18 cellular contexts compared by ENCODE assay signal in genomic region chr2:223262946-223263345, GRCh38.
DNase-seq lines count a peak whose midpoint lies in the region; ATAC-seq, FAIRE-seq and TF ChIP-seq lines count a peak whose summit lies in the region.
"Had no signal": no experiment of that assay in that cellular context is flagged by ENCODE, and none has a peak within 500 bp of the region (broad histone marks: within the 10 kb centered on the region; RNA-seq: fewer than 3 reads in every experiment).

No MANE protein-coding gene starts in this region.

- TF ChIP-seq POLR2A in H54 (IDR thresholded peaks at IDR 0.05; ENCODE audit: low read depth, low read length) = no peak
- no peak for TF ChIP-seq POLR2A in gastroesophageal sphincter (IDR thresholded peaks at IDR 0.05)

- DNase-seq in A172 (ENCODE audit: low spot score) (peak; percentile 83), H54 (ENCODE audit: insufficient read length, low spot score) (peak; percentile 9), RWPE1 (ENCODE audit: low spot score) (peak; percentile 80), hepatocyte (ENCODE audit: low spot score) (peak; percentile 57), MG63 (no peak), mucosa of gallbladder (ENCODE audit: low spot score) (no peak), GM19238 (ENCODE audit: insufficient read length, low spot score) (no peak)
- DNase-seq: ACHN; activated CD4-positive, alpha-beta T cell treated with anti-CD3 and anti-CD28 coated beads for 1 hour; activated T-cell treated with anti-CD3 and anti-CD28 coated beads, Interleukin-2, amount 50 U/mL, for 24 hours; DMS53; hypothalamus; NCI-H1092; NCI-H526 had no signal

- no peak overlapping the region for H3K4me2 ChIP-seq in hepatocyte

- H3K4me1 ChIP-seq in hepatocyte (ENCODE audit: insufficient read depth) (no peaks in the 10 kb centered on the region), gastroesophageal sphincter (no peaks in the 10 kb centered on the region)
- H3K4me1 ChIP-seq: ascending aorta, suprapubic skin had no signal

- ATAC-seq in gastroesophageal sphincter = no peak

- H3K36me3 ChIP-seq in hepatocyte (replicated peaks; ENCODE audit: insufficient read depth, low read depth) = no peaks in the 10 kb centered on the region
- no peaks in the 10 kb centered on the region for H3K36me3 ChIP-seq in MG63
- H3K36me3 ChIP-seq in gastroesophageal sphincter = no peaks in the 10 kb centered on the region
- H3K36me3 ChIP-seq: ascending aorta, suprapubic skin had no signal

- H3K9me2 ChIP-seq in hepatocyte (replicated peaks; ENCODE audit: insufficient read depth) = no peaks in the 10 kb centered on the region

- FAIRE-seq in H54 (lab: Jason Lieb, UNC) = no peak
- FAIRE-seq: GM18507 had no signal

- no peak overlapping the region for H2AFZ ChIP-seq in hepatocyte

- TF ChIP-seq EP300 in gastroesophageal sphincter (IDR thresholded peaks at IDR 0.05) = no peak

- H3K9me3 ChIP-seq in hepatocyte (ENCODE audit: low read depth) = no peaks in the 10 kb centered on the region
- no peaks in the 10 kb centered on the region; the same call in 1 of the 2 replicates for H3K9me3 ChIP-seq in MG63
- no peaks in the 10 kb centered on the region for H3K9me3 ChIP-seq in gastroesophageal sphincter
- H3K9me3 ChIP-seq: ascending aorta, suprapubic skin had no signal

- POLR2A ChIA-PET in RWPE1 (lab: Yijun Ruan, JAX; ENCODE audit: low non-redundant PET) = no interaction called here

- TF ChIP-seq CTCF in RWPE1 (conservative IDR thresholded peaks at IDR 0.05; ENCODE audit: low read depth) (no peak), hepatocyte (IDR thresholded peaks at IDR 0.05; ENCODE audit: poor library complexity) (no peak), gastroesophageal sphincter (IDR thresholded peaks at IDR 0.05) (no peak)

- H3K4me3 ChIP-seq in hepatocyte (no peak overlapping the region), MG63 (no peak overlapping the region), gastroesophageal sphincter (no peak overlapping the region)
- H3K4me3 ChIP-seq: ascending aorta, suprapubic skin had no signal

- peak overlapping the region; percentile 78 for H3K27ac ChIP-seq in RWPE1
- peak overlapping the region; percentile 74 for H3K27ac ChIP-seq in hepatocyte
- no peak overlapping the region for H3K27ac ChIP-seq in gastroesophageal sphincter
- H3K27ac ChIP-seq: ascending aorta, suprapubic skin had no signal

- no peaks in the 10 kb centered on the region for H3K79me2 ChIP-seq in hepatocyte

- H4K20me1 ChIP-seq in hepatocyte (ENCODE audit: insufficient read depth, poor library complexity, severe bottlenecking) = no peaks in the 10 kb centered on the region

- H3K27me3 ChIP-seq in hepatocyte = no peaks in the 10 kb centered on the region
- no peaks in the 10 kb centered on the region for H3K27me3 ChIP-seq in MG63
- H3K27me3 ChIP-seq in gastroesophageal sphincter = no peaks in the 10 kb centered on the region
- H3K27me3 ChIP-seq: ascending aorta, suprapubic skin had no signal

- CTCF ChIA-PET in RWPE1 (lab: Yijun Ruan, JAX) = no interaction called here

- 39% methylated on average over 6 of the region's 6 CpGs for WGBS in hepatocyte (ENCODE audit: low lambda C conversion rate, missing lambda C conversion rate)
- WGBS in gastroesophageal sphincter (ENCODE audit: low coverage in 1 of 2), 2 donors = 41 to 55% methylated on average over 6 of the region's 6 CpGs

Comparison
In these comparisons a context has a peak if more than half of its experiments do, and no peak if none do; other contexts are left out.
1. DNase-seq: peak in A172 (single experiment), H54 (single experiment), RWPE1 (single experiment) and hepatocyte (single experiment); none in MG63 (single experiment), mucosa of gallbladder (single experiment) and GM19238 (single experiment).
2. H3K27ac ChIP-seq: peak in RWPE1 (single experiment) and hepatocyte (single experiment); none in gastroesophageal sphincter (0 of 4).